In genomic region chr7:80499350-80499955, GRCh38 we compare ENCODE assay signal across 11 cellular contexts. TPM values are rescaled to one million over a fixed set of nuclear protein-coding genes. Genes with fewer than 3 reads are reported as not detected.
DNase-seq lines count a peak whose midpoint lies in the region; ATAC-seq and TF ChIP-seq lines count a peak whose summit lies in the region.
"Had no signal": no experiment of that assay in that cellular context is flagged by ENCODE, and none has a peak within 500 bp of the region (broad histone marks: within the 10 kb centered on the region; RNA-seq: fewer than 3 reads in every experiment).

No MANE protein-coding gene starts in this region.

- H3K36me3 ChIP-seq in parathyroid adenoma (ENCODE audit: control insufficient read depth, insufficient read depth, low read length) = no peaks in the 10 kb centered on the region

- ATAC-seq in activated CD8-positive, alpha-beta T cell treated with anti-CD3 and anti-CD28 coated beads for 36 hours = no peak
- no peak for ATAC-seq in HG02588 (IDR thresholded peaks at IDR 0.05; ENCODE audit: unreplicated experiment)
- ATAC-seq: activated naive CD4-positive, alpha-beta T cell treated with anti-CD3 and anti-CD28 coated beads, Interleukin-2, amount 50 U/mL, for 72 hours had no signal

- H3K4me1 ChIP-seq in parathyroid adenoma = no peaks in the 10 kb centered on the region

- no TSS peak for BruUV-seq in Calu3 (replicated peaks; lab: Mats Ljungman, UMichigan)

- no peaks in the 10 kb centered on the region for H3K27me3 Mint-ChIP-seq in Calu3 (ENCODE audit: unreplicated experiment)
- H3K27me3 Mint-ChIP-seq in activated CD8-positive, alpha-beta T cell treated with anti-CD3 and anti-CD28 coated beads for 36 hours = no peaks in the 10 kb centered on the region

- DNase-seq in Calu3 (peak; percentile 50), RWPE1 (ENCODE audit: low spot score) (peak; percentile 49), fibroblast of pulmonary artery (ENCODE audit: low read depth) (peak; percentile 95), NCI-H2029 treated with DMSO at 0.1 percent for 48 hours (lab: John Stamatoyannopoulos, UW) (no peak), OCI-M2 (lab: John Stamatoyannopoulos, UW; ENCODE audit: unreplicated experiment) (no peak)
- DNase-seq in activated CD8-positive, alpha-beta T cell treated with anti-CD3 and anti-CD28 coated beads for 36 hours = no peak

- no peaks in the 10 kb centered on the region for H3K27me3 ChIP-seq in parathyroid adenoma (ENCODE audit: control insufficient read depth, insufficient read depth, low read length)

- peak overlapping the region; percentile 78 for H3K27ac ChIP-seq in RWPE1
- peak overlapping the region; percentile 17 for H3K27ac ChIP-seq in parathyroid adenoma

- H3K4me3 ChIP-seq in fibroblast of pulmonary artery (replicated peaks; ENCODE audit: low read depth, low read length) (no peak overlapping the region), parathyroid adenoma (ENCODE audit: low read depth, low read length) (no peak overlapping the region)

- no peak overlapping the region for H3K9ac ChIP-seq in parathyroid adenoma

- peak overlapping the region; percentile 33 for H3K27ac Mint-ChIP-seq in Calu3 (ENCODE audit: unreplicated experiment)
- no peak overlapping the region for H3K27ac Mint-ChIP-seq in activated CD8-positive, alpha-beta T cell treated with anti-CD3 and anti-CD28 coated beads for 36 hours
- H3K27ac Mint-ChIP-seq: activated naive CD4-positive, alpha-beta T cell treated with anti-CD3 and anti-CD28 coated beads, Interleukin-2, amount 50 U/mL, for 72 hours had no signal

- H3K36me3 Mint-ChIP-seq in Calu3 (ENCODE audit: insufficient read depth, unreplicated experiment) = no peaks in the 10 kb centered on the region
- no peaks in the 10 kb centered on the region for H3K36me3 Mint-ChIP-seq in activated CD8-positive, alpha-beta T cell treated with anti-CD3 and anti-CD28 coated beads for 36 hours (ENCODE audit: low read depth)
- H3K36me3 Mint-ChIP-seq: activated naive CD4-positive, alpha-beta T cell treated with anti-CD3 and anti-CD28 coated beads, Interleukin-2, amount 50 U/mL, for 72 hours had no signal

- H2AFZ ChIP-seq in parathyroid adenoma = no peak overlapping the region

- H3K4me2 ChIP-seq in parathyroid adenoma (ENCODE audit: low read length) = no peak overlapping the region

- no peaks in the 10 kb centered on the region for H3K9me3 ChIP-seq in parathyroid adenoma (ENCODE audit: control insufficient read depth, low read length)

- H3K9me3 Mint-ChIP-seq in Calu3 (ENCODE audit: low read depth, unreplicated experiment) = no peaks in the 10 kb centered on the region
- H3K9me3 Mint-ChIP-seq in activated CD8-positive, alpha-beta T cell treated with anti-CD3 and anti-CD28 coated beads for 36 hours = no peaks in the 10 kb centered on the region

- no peaks in the 10 kb centered on the region for H3K4me1 Mint-ChIP-seq in Calu3 (ENCODE audit: low read depth, unreplicated experiment)
- H3K4me1 Mint-ChIP-seq in activated CD8-positive, alpha-beta T cell treated with anti-CD3 and anti-CD28 coated beads for 36 hours (ENCODE audit: low read depth) = no peaks in the 10 kb centered on the region

- TF ChIP-seq CTCF in Calu3 (IDR thresholded peaks at IDR 0.05; ENCODE audit: unreplicated experiment) (no peak), RWPE1 (conservative IDR thresholded peaks at IDR 0.05; ENCODE audit: low read depth) (no peak), fibroblast of pulmonary artery (IDR thresholded peaks at IDR 0.05; ENCODE audit: low read length, missing control alignments) (no peak), parathyroid adenoma (IDR thresholded peaks at IDR 0.05) (no peak)
- no peak for TF ChIP-seq CTCF in activated CD8-positive, alpha-beta T cell treated with anti-CD3 and anti-CD28 coated beads for 36 hours (IDR thresholded peaks at IDR 0.05)

- H3K4me3 Mint-ChIP-seq in Calu3 (ENCODE audit: low read depth, unreplicated experiment) = no peak overlapping the region
- H3K4me3 Mint-ChIP-seq in activated CD8-positive, alpha-beta T cell treated with anti-CD3 and anti-CD28 coated beads for 36 hours = no peak overlapping the region
- H3K4me3 Mint-ChIP-seq: nephron had no signal

- H3K79me2 ChIP-seq in parathyroid adenoma = no peaks in the 10 kb centered on the region

- POLR2A ChIA-PET in RWPE1 (lab: Yijun Ruan, JAX; ENCODE audit: low non-redundant PET) = no interaction called here
- POLR2A ChIA-PET in activated CD8-positive, alpha-beta T cell treated with anti-CD3 and anti-CD28 coated beads for 36 hours (lab: Charles Lee) = no interaction called here

- intact Hi-C loops in Calu3 (cut with micrococcal nuclease; ENCODE audit: unreplicated experiment) = no loop called here
- intact Hi-C loops in activated CD8-positive, alpha-beta T cell treated with anti-CD3 and anti-CD28 coated beads for 36 hours (cut with micrococcal nuclease) = no loop called here

- CTCF ChIA-PET in Calu3 (lab: Charles Lee) = no interaction called here
- CTCF ChIA-PET in RWPE1 (lab: Yijun Ruan, JAX) = no interaction called here
- CTCF ChIA-PET in activated CD8-positive, alpha-beta T cell treated with anti-CD3 and anti-CD28 coated beads for 36 hours (lab: Charles Lee) = no interaction called here

RNA-seq across cellular contexts. Expression of gene GNAT3, which starts 12.4 kb away (rescaled TPM):
- total RNA-seq in Calu3 (2022) = not detected in 2 replicates
- not detected for total RNA-seq in activated CD8-positive, alpha-beta T cell treated with anti-CD3 and anti-CD28 coated beads for 36 hours
- total RNA-seq: activated naive CD4-positive, alpha-beta T cell treated with anti-CD3 and anti-CD28 coated beads, Interleukin-2, amount 50 U/mL, for 72 hours; urinary bladder had no signal

Comparison
In these comparisons a context has a peak if more than half of its experiments do, and no peak if none do; other contexts are left out.
1. DNase-seq: peak in Calu3 (single experiment), RWPE1 (single experiment) and fibroblast of pulmonary artery (single experiment); none in activated CD8-positive, alpha-beta T cell treated with anti-CD3 and anti-CD28 coated beads for 36 hours (single experiment), NCI-H2029 treated with DMSO at 0.1 percent for 48 hours (single experiment) and OCI-M2 (single experiment).